In the genomic region with DNA sequence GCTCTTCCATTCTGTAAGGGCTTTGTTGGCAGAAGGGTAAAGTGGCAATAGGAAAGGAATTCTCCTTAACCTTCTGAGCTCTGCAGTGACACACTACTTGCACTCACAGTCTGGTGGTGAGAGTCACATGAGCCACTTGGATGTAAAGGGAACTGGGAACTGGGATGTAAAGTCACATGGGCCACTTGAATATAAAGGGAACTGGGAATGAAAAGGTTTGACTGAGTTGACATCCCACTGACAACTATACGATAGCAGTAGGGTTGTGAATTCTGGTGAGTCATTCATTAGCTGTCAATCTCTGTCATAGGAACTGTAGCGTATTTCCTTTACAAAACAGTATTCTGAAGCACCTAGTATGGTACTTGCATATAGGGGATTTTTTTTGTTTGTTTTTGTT, we compare ENCODE assay signal across 13 cellular contexts. TPM values are rescaled to one million over a fixed set of nuclear protein-coding genes. Genes with fewer than 3 reads are reported as not detected.
DNase-seq lines count a peak whose midpoint lies in the region; ATAC-seq, FAIRE-seq and TF ChIP-seq lines count a peak whose summit lies in the region.
"Had no signal": no experiment of that assay in that cellular context is flagged by ENCODE, and none has a peak within 500 bp of the region (broad histone marks: within the 10 kb centered on the region; RNA-seq: fewer than 3 reads in every experiment).

No MANE protein-coding gene starts in this region.

- no peaks in the 10 kb centered on the region for H3K9me3 Mint-ChIP-seq in brain

- no peak overlapping the region for H3K4me3 ChIP-seq in A549
- H3K4me3 ChIP-seq: SK-N-MC had no signal

- peaks cover 49% of the 10 kb centered on the region for H3K36me3 Mint-ChIP-seq in brain

- H3K27me3 Mint-ChIP-seq in brain: peaks cover 1% of the 10 kb centered on the region
- H3K27me3 Mint-ChIP-seq: progenitor cell of endocrine pancreas had no signal

- no peak for FAIRE-seq in A549 (lab: Jason Lieb, UNC)

- intact Hi-C loops in left colon (cut with DNase I, micrococcal nuclease): no loop called here

- no peak overlapping the region for H3K4me2 ChIP-seq in A549

- H3K4me3 Mint-ChIP-seq in brain: peak overlapping the region in 1 of 5 experiments; percentile 67

- DNase-seq in A549 (ENCODE audit: low read depth in 1 of 2, low spot score in 1 of 2): no peak
- no peak for DNase-seq in left colon
- no peak for DNase-seq in NCI-H1048 (lab: John Stamatoyannopoulos, UW)
- DNase-seq: activated CD8-positive, alpha-beta memory T cell treated with anti-CD3 and anti-CD28 coated beads for 24 hours; activated naive CD4-positive, alpha-beta T cell treated with Interleukin-2 at 50 U/mL for 16 hours; islet precursor cell had no signal

- peaks cover 55% of the 10 kb centered on the region for H3K4me1 Mint-ChIP-seq in brain

- H3K4me1 ChIP-seq in A549: peaks cover 16% of the 10 kb centered on the region; the same call in 2 of the 3 replicates

- no peaks in the 10 kb centered on the region for H3K9me3 ChIP-seq in A549

- no peak for TF ChIP-seq CTCF in A549 (IDR thresholded peaks at IDR 0.05)
- no peak for TF ChIP-seq CTCF in brain (conservative IDR thresholded peaks at IDR 0.05)

- CTCF ChIA-PET in A549 (lab: Yijun Ruan, JAX): interaction anchor here (1.0 kb wide), 1 partner anchor 30 kb away, joined by 3 read pairs; no protein-coding TSS in a partner anchor

- WGBS in A549 (ENCODE audit: missing lambda C conversion rate): 88% methylated on average over 2 of the region's 2 CpGs

- ATAC-seq in A549 (no peak), HG02610 (IDR thresholded peaks at IDR 0.05; ENCODE audit: unreplicated experiment) (peak; percentile 46), left colon (peak; percentile 27), GM19023 (IDR thresholded peaks at IDR 0.05; ENCODE audit: unreplicated experiment) (no peak), GM18520 (IDR thresholded peaks at IDR 0.05; ENCODE audit: unreplicated experiment) (no peak), HG03159 (IDR thresholded peaks at IDR 0.05; ENCODE audit: unreplicated experiment) (no peak)

- no peak overlapping the region for H3K27ac ChIP-seq in A549
- H3K27ac ChIP-seq: SK-N-MC had no signal

- no peak for TF ChIP-seq POLR2A in A549 (IDR thresholded peaks at IDR 0.05; ENCODE audit: low read length)

- H3K27ac Mint-ChIP-seq in brain: peak overlapping the region in 3 of 5 experiments; percentile 15 to 49 (median 26)

- POLR2A ChIA-PET in A549 (lab: Yijun Ruan, JAX): no interaction called here

- no peak for TF ChIP-seq RAD21 in A549 (conservative IDR thresholded peaks at IDR 0.05 in 1 of 2, IDR thresholded peaks at IDR 0.05 in 1 of 2)

- TF ChIP-seq EP300 in A549 (IDR thresholded peaks at IDR 0.05): no peak

TF ChIP-seq in A549, 52 proteins besides CTCF, POLR2A, EP300 and RAD21:
- TF ChIP-seq FOSL2 (IDR thresholded peaks at IDR 0.05) (no peak), FOSL2 (CRISPR knock-in tag; IDR thresholded peaks at IDR 0.05) (0 out of 2 replicates have a peak, but pooled peaks have one; percentile 3), POLR2AphosphoS2 (conservative IDR thresholded peaks at IDR 0.05; ENCODE audit: low read length) (no peak)

RNA-seq across cellular contexts. Expression of gene RPE, which starts 5.5 kb away (rescaled TPM):
- polyA plus RNA-seq in A549 (2011; rRNA removed) (116 and 118 TPM in 2 replicates), A549 (2017; fragmentation: RNase III; extraction: RNeasy Plus Mini Kit Qiagen cat#74134 plus additional on column Dnase treatment) (77.1 to 85.8 TPM (median 81.5 TPM) in 3 replicates), brain (ENCODE audit: insufficient read depth, low read depth, low replicate concordance) (15.1 TPM)
- 76.7 and 83.2 TPM in 2 replicates for polyA plus RNA-seq in A549 (2012; cell fraction: cytosol; rRNA removed)
- polyA plus RNA-seq in A549 (2012; cell fraction: nucleus; rRNA removed): 77.0 and 108 TPM in 2 replicates
- 121 and 159 TPM in 2 replicates for polyA minus RNA-seq in A549 (2011; rRNA and poly(A)+ RNA removed)
- total RNA-seq in left colon: 10 to 100 TPM; 39.8 to 46.3 TPM

Comparison
In these comparisons a context has a peak if more than half of its experiments do, and no peak if none do; other contexts are left out.
1. ATAC-seq: peak in HG02610 (single experiment) and left colon (single experiment); none in A549 (0 of 2), GM19023 (single experiment), GM18520 (single experiment) and HG03159 (single experiment).